In the genomic region with DNA sequence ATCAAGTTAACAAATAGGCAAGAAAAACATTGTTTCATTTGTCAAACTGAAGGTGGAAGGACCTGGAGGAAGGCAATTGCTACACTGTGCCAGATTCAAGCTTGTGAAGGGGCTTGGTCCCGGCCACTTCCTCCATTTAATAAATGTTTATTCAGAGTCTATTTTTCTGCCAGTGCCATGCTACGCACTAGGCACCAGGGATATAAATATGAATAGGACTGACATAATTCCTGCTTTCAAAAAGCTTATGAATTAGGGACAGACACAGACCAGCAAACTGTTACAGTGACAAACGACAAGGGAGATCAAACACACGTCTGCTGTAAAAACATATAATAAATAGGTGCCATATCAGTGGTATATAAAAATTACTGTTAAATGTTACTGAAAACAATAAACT, we compare ENCODE assay signal across 7 cellular contexts. TPM values are rescaled to one million over a fixed set of nuclear protein-coding genes. Genes with fewer than 3 reads are reported as not detected.
A peak's percentile ranks its signal among the peaks of the same experiment; 100 is the strongest.
DNase-seq lines count a peak whose midpoint lies in the region; ATAC-seq and TF ChIP-seq lines count a peak whose summit lies in the region.

No MANE protein-coding gene starts in this region.

- peak overlapping the region; percentile 44 for H3K4me3 Mint-ChIP-seq in stimulated activated effector memory CD8-positive, alpha-beta T cell treated with anti-CD3 and anti-CD28 coated beads, Interleukin-12 subunit alpha, Interleukin-12 subunit beta, amount 100 ng/mL, for 72 hours
- no peak overlapping the region for H3K4me3 Mint-ChIP-seq in WTC11

- H3K9me2 ChIP-seq in OCI-LY7 (ENCODE audit: insufficient read depth, low read length): no peaks in the 10 kb centered on the region

- H3K36me3 Mint-ChIP-seq in stimulated activated effector memory CD8-positive, alpha-beta T cell treated with anti-CD3 and anti-CD28 coated beads, Interleukin-12 subunit alpha, Interleukin-12 subunit beta, amount 100 ng/mL, for 72 hours: no peaks in the 10 kb centered on the region
- peaks cover 2% of the 10 kb centered on the region; the same call in 1 of the 2 replicates for H3K36me3 Mint-ChIP-seq in WTC11

- H3K79me2 ChIP-seq in OCI-LY7 (ENCODE audit: insufficient read depth, low read depth, low read length): peaks cover 27% of the 10 kb centered on the region; the same call in 1 of the 2 replicates

- H3K4me2 ChIP-seq in OCI-LY7 (ENCODE audit: low read length): peak overlapping the region; percentile 96

- no peak overlapping the region for H3K27ac Mint-ChIP-seq in stimulated activated effector memory CD8-positive, alpha-beta T cell treated with anti-CD3 and anti-CD28 coated beads, Interleukin-12 subunit alpha, Interleukin-12 subunit beta, amount 100 ng/mL, for 72 hours
- H3K27ac Mint-ChIP-seq in WTC11: no peak overlapping the region

- H4K20me1 ChIP-seq in OCI-LY7 (ENCODE audit: insufficient read depth, low read length): no peaks in the 10 kb centered on the region

- peak overlapping the region; percentile 84 for H2AFZ ChIP-seq in OCI-LY7 (ENCODE audit: low read length)

- POLR2A ChIA-PET in OCI-LY7 (lab: Charles Lee) (interaction anchor here (0.8 to 3.6 kb wide), 13 partner anchors 33 to 135 kb away, joined by 3 to 32 read pairs (median 4); a partner anchor contains a TSS), WTC11 (lab: Charles Lee) (no interaction called here)

- TF ChIP-seq CTCF in OCI-LY7 (conservative IDR thresholded peaks at IDR 0.05; ENCODE audit: low read length) (no peak), WTC11 (IDR thresholded peaks at IDR 0.05) (no peak)

- intact Hi-C loops in OCI-LY7 (cut with micrococcal nuclease; ENCODE audit: unreplicated experiment): loop anchor here (1.0 to 2.0 kb wide), 4 partner anchors 51 to 175 kb away; a partner anchor contains a TSS

- CTCF ChIA-PET in OCI-LY7 (lab: Charles Lee; ENCODE audit: unreplicated experiment) (interaction anchor here (0.8 to 1.2 kb wide), 2 partner anchors 97 to 99 kb away, joined by 4 to 6 read pairs; no protein-coding TSS in a partner anchor), WTC11 (lab: Charles Lee) (interaction anchor here (1.0 to 1.8 kb wide), 3 partner anchors 13 to 97 kb away, joined by 3 to 12 read pairs (median 5); a partner anchor contains a TSS)

- H3K36me3 ChIP-seq in OCI-LY7 (ENCODE audit: insufficient read depth, low read length): no peaks in the 10 kb centered on the region; the same call in 1 of the 2 replicates

- peak overlapping the region; percentile 77 for H3K27ac ChIP-seq in OCI-LY7 (ENCODE audit: low read depth, low read length, poor library complexity, severe bottlenecking)

- ATAC-seq in GM21737 (IDR thresholded peaks at IDR 0.05; ENCODE audit: unreplicated experiment): peak; percentile 34
- ATAC-seq in stimulated activated effector memory CD8-positive, alpha-beta T cell treated with anti-CD3 and anti-CD28 coated beads, Interleukin-12 subunit alpha, Interleukin-12 subunit beta, amount 100 ng/mL, for 72 hours: no peak
- no peak for ATAC-seq in GM21447 (IDR thresholded peaks at IDR 0.05; ENCODE audit: unreplicated experiment)
- no peak for ATAC-seq in GM21576 (IDR thresholded peaks at IDR 0.05; ENCODE audit: unreplicated experiment)
- no peak for ATAC-seq in WTC11

- TSS peak; percentile 85 for BruUV-seq in OCI-LY7 (replicated peaks; lab: Mats Ljungman, UMichigan)

- H3K4me3 ChIP-seq in OCI-LY7 (ENCODE audit: low read depth, low read length, poor library complexity, severe bottlenecking): peak overlapping the region; percentile 71

- no peak for TF ChIP-seq POLR2A in erythroblast (IDR thresholded peaks at IDR 0.05; ENCODE audit: low read length)

- H3K4me1 ChIP-seq in OCI-LY7 (ENCODE audit: insufficient read depth, low read length, poor library complexity, severe bottlenecking): peaks cover 49% of the 10 kb centered on the region

- peak; percentile 69 for DNase-seq in OCI-LY7 (ENCODE audit: low spot score)
- peak; percentile 19 to 39 for DNase-seq in erythroblast (lab: John Stamatoyannopoulos, UW)
- DNase-seq in stimulated activated effector memory CD8-positive, alpha-beta T cell treated with anti-CD3 and anti-CD28 coated beads, Interleukin-12 subunit alpha, Interleukin-12 subunit beta, amount 100 ng/mL, for 72 hours (ENCODE audit: low spot score in 2 of 2): no peak
- DNase-seq in WTC11 (ENCODE audit: low spot score): no peak

- H3K9me3 ChIP-seq in OCI-LY7 (ENCODE audit: low read length): peaks cover 5% of the 10 kb centered on the region; the same call in 1 of the 2 replicates

- H3K27me3 Mint-ChIP-seq in WTC11 (ENCODE audit: low read depth): no peaks in the 10 kb centered on the region

- peaks cover 6% of the 10 kb centered on the region for H3K4me1 Mint-ChIP-seq in stimulated activated effector memory CD8-positive, alpha-beta T cell treated with anti-CD3 and anti-CD28 coated beads, Interleukin-12 subunit alpha, Interleukin-12 subunit beta, amount 100 ng/mL, for 72 hours
- peaks cover 19% of the 10 kb centered on the region for H3K4me1 Mint-ChIP-seq in WTC11

- no peaks in the 10 kb centered on the region for H3K9me3 Mint-ChIP-seq in stimulated activated effector memory CD8-positive, alpha-beta T cell treated with anti-CD3 and anti-CD28 coated beads, Interleukin-12 subunit alpha, Interleukin-12 subunit beta, amount 100 ng/mL, for 72 hours
- peaks cover 4% of the 10 kb centered on the region; the same call in 1 of the 2 replicates for H3K9me3 Mint-ChIP-seq in WTC11

TF ChIP-seq in WTC11, 78 proteins besides CTCF, POLR2A, EP300 and RAD21:
- TF ChIP-seq, protein P1, sequence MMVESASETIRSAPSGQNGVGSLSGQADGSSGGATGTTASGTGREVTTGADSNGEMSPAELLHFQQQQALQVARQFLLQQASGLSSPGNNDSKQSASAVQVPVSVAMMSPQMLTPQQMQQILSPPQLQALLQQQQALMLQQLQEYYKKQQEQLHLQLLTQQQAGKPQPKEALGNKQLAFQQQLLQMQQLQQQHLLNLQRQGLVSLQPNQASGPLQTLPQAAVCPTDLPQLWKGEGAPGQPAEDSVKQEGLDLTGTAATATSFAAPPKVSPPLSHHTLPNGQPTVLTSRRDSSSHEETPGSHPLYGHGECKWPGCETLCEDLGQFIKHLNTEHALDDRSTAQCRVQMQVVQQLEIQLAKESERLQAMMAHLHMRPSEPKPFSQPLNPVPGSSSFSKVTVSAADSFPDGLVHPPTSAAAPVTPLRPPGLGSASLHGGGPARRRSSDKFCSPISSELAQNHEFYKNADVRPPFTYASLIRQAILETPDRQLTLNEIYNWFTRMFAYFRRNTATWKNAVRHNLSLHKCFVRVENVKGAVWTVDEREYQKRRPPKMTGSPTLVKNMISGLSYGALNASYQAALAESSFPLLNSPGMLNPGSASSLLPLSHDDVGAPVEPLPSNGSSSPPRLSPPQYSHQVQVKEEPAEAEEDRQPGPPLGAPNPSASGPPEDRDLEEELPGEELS (CRISPR knock-in tag; IDR thresholded peaks at IDR 0.05): no peak

RNA-seq across cellular contexts. Expression of a gene that starts 0.6 kb away (rescaled TPM):
- 1.5 TPM in 2 replicates for total RNA-seq in OCI-LY7 (2014; rRNA removed; shearing (Covaris generic))
- total RNA-seq in OCI-LY7 (2022) (7.1 and 9.2 TPM in 2 replicates), WTC11 (2021) (0.11 to 0.25 TPM (median 0.11 TPM) in 3 replicates)

RNA-seq across cellular contexts. Expression of a gene that starts 11.6 kb away (rescaled TPM):
- total RNA-seq in OCI-LY7 (2014; rRNA removed; shearing (Covaris generic)): not detected in 2 replicates
- total RNA-seq in OCI-LY7 (2022) (not detected in 2 replicates), WTC11 (2021) (13.8 to 17.6 TPM (median 15.7 TPM) in 3 replicates)

RNA-seq across cellular contexts. Expression of a gene that starts 51.5 kb away (rescaled TPM):
- 3.3 and 3.8 TPM in 2 replicates for total RNA-seq in OCI-LY7 (2014; rRNA removed; shearing (Covaris generic))
- total RNA-seq in OCI-LY7 (2022): 6.0 and 7.4 TPM in 2 replicates
- total RNA-seq in WTC11 (2021): 0.28 to 0.34 TPM in 2 of 3 replicates, not detected in the other

Comparison
In these comparisons a context has a peak if more than half of its experiments do, and no peak if none do; other contexts are left out.
1. DNase-seq: peak in OCI-LY7 (single experiment) and erythroblast (2 of 2); none in stimulated activated effector memory CD8-positive, alpha-beta T cell treated with anti-CD3 and anti-CD28 coated beads, Interleukin-12 subunit alpha, Interleukin-12 subunit beta, amount 100 ng/mL, for 72 hours (0 of 2) and WTC11 (single experiment).
2. RNA of a gene that starts 11.6 kb away (total RNA-seq): 13.8 to 17.6 TPM in WTC11; not detected in OCI-LY7; every median in the first group is over 10 times any median in the second.